In genomic region chr10:51073035-51073434, GRCh38 we compare ENCODE assay signal across 1 cellular context.
TF ChIP-seq lines count a peak whose summit lies in the region.

No MANE protein-coding gene starts in this region.

TF ChIP-seq in HEK293, 187 proteins besides CTCF, POLR2A, EP300 and RAD21 (continued from another document):
- TF ChIP-seq PRDM4 (tag by site-specific recombination; IDR thresholded peaks at IDR 0.05) (no peak), ZNF354C (tag by site-specific recombination; IDR thresholded peaks at IDR 0.05; ENCODE audit: borderline replicate concordance, low read depth) (no peak), ZNF560 (tag by site-specific recombination; IDR thresholded peaks at IDR 0.05; ENCODE audit: borderline replicate concordance) (no peak), ZFHX2 (tag by site-specific recombination; conservative IDR thresholded peaks at IDR 0.05) (peak; percentile 74), ZNF138 (tag by site-specific recombination; IDR thresholded peaks at IDR 0.05; ENCODE audit: borderline replicate concordance) (no peak), KLF7 (tag by site-specific recombination; IDR thresholded peaks at IDR 0.05; ENCODE audit: borderline replicate concordance) (no peak), ZNF223 (tag by site-specific recombination; IDR thresholded peaks at IDR 0.05) (no peak), ZNF670 (tag by site-specific recombination; IDR thresholded peaks at IDR 0.05; ENCODE audit: low read depth) (no peak), ZEB2 (tag by site-specific recombination; IDR thresholded peaks at IDR 0.05) (no peak), HOXD13 (CRISPR knock-in tag; IDR thresholded peaks at IDR 0.05; ENCODE audit: borderline replicate concordance) (no peak), ZNF202 (tag by site-specific recombination; IDR thresholded peaks at IDR 0.05; ENCODE audit: borderline replicate concordance) (no peak)
